31 cellular contexts compared by ENCODE assay signal in genomic region chr17:42002175-42002791, GRCh38. TPM values are rescaled to one million over a fixed set of nuclear protein-coding genes. Genes with fewer than 3 reads are reported as not detected.
A peak's percentile ranks its signal among the peaks of the same experiment; 100 is the strongest.
DNase-seq lines count a peak whose midpoint lies in the region; ATAC-seq, FAIRE-seq and TF ChIP-seq lines count a peak whose summit lies in the region.
"Had no signal": no experiment of that assay in that cellular context is flagged by ENCODE, and none has a peak within 500 bp of the region (broad histone marks: within the 10 kb centered on the region; RNA-seq: fewer than 3 reads in every experiment).

No MANE protein-coding gene starts in this region.

- TF ChIP-seq RAD21 in A549 (conservative IDR thresholded peaks at IDR 0.05 in 1 of 2, IDR thresholded peaks at IDR 0.05 in 1 of 2) (no peak), GM12878 (IDR thresholded peaks at IDR 0.05; ENCODE audit: insufficient read depth, low read depth, low read length) (no peak)

- SMC1A ChIA-PET in GM12878 (lab: Charles Lee; ENCODE audit: uncharacterized antibody, unreplicated experiment), result interaction anchor here (1.3 kb wide), 1 partner anchor 40 kb away, joined by 4 read pairs; no protein-coding TSS in a partner anchor

- H3K36me3 Mint-ChIP-seq in HFFc6 (ENCODE audit: low read depth) (peaks cover 26% of the 10 kb centered on the region), nephron (ENCODE audit: low read depth) (peaks cover 45% of the 10 kb centered on the region)

- no peak for DNase-seq in A549 (ENCODE audit: low read depth in 1 of 2, low spot score in 1 of 2)
- DNase-seq in HFFc6, result no peak
- DNase-seq in GM12878 (ENCODE audit: low read depth, low spot score), result no peak
- no peak for DNase-seq in NCI-H446 treated with DMSO at 0.1 percent for 48 hours (lab: John Stamatoyannopoulos, UW)
- DNase-seq in NCI-H748 treated with DMSO at 0.1 percent for 48 hours (lab: John Stamatoyannopoulos, UW), result no peak
- DNase-seq in heart left ventricle, result no peak
- no peak for DNase-seq in medulla oblongata (ENCODE audit: extremely low spot score)
- DNase-seq: ACHN; activated CD4-positive, alpha-beta T cell treated with anti-CD3 and anti-CD28 coated beads for 4 hours; activated gamma-delta T cell; activated T-cell treated with anti-CD3 and anti-CD28 coated beads, Interleukin-2, amount 50 U/mL, for 1 hour; CD8-positive, alpha-beta T cell; central memory CD4-positive, alpha-beta T cell; H7; left colon; MV-4-11; NCI-H1436 treated with DMSO at 0.1 percent for 48 hours; NCI-H2107; NCI-H774; nephron progenitor cell; ovary; SJCRH30; stimulated activated naive CD8-positive, alpha-beta T cell treated with anti-CD3 and anti-CD28 coated beads, Interleukin-15, amount 100 ng/mL, for 72 hours; T-cell; transverse colon; WERI-Rb-1 had no signal

- in situ Hi-C loops in GM12878 (cut with MboI), result loop anchor here (25.0 kb wide), 1 partner anchor 1210 kb away; the partner anchor contains the start of gene TMEM106A

- H3K4me1 Mint-ChIP-seq in HFFc6 (ENCODE audit: low read depth) (peaks cover 62% of the 10 kb centered on the region), nephron (no peaks in the 10 kb centered on the region)
- H3K4me1 Mint-ChIP-seq: nephron progenitor cell had no signal

- intact Hi-C loops in GM12878 (cut with micrococcal nuclease; ENCODE audit: unreplicated experiment) (no loop called here), heart left ventricle (cut with DNase I) (no loop called here)

- TF ChIP-seq CTCF in A549 (IDR thresholded peaks at IDR 0.05), result no peak
- TF ChIP-seq CTCF in HFFc6 (IDR thresholded peaks at IDR 0.05), result no peak
- no peak for TF ChIP-seq CTCF in GM12878 (IDR thresholded peaks at IDR 0.05 in 2 of 3, conservative IDR thresholded peaks at IDR 0.05 in 1 of 3; ENCODE audit: control insufficient read depth in 2 of 3, extremely low read depth in 1 of 3, insufficient read depth in 1 of 3, low read depth in 3 of 3, low read length in 3 of 3)
- no peak for TF ChIP-seq CTCF in nephron (IDR thresholded peaks at IDR 0.05; ENCODE audit: unreplicated experiment in 3 of 3)
- TF ChIP-seq CTCF in heart left ventricle (IDR thresholded peaks at IDR 0.05), result no peak

- CTCF ChIA-PET in A549 (lab: Yijun Ruan, JAX), result interaction anchor here (0.7 to 6.5 kb wide), 10 partner anchors 10 to 106 kb away, joined by 3 to 70 read pairs (median 3); partner anchors contain the start of genes DNAJC7 and NKIRAS2
- CTCF ChIA-PET in GM12878 (lab: Yijun Ruan, JAX), result interaction anchor here (1.0 to 2.3 kb wide), 4 partner anchors 11 to 23 kb away, joined by 5 to 7 read pairs (median 6); partner anchors contain the start of genes DNAJC7 and NKIRAS2

- H4K20me1 ChIP-seq in GM12878 (ENCODE audit: control insufficient read depth, insufficient read depth), result no peaks in the 10 kb centered on the region; the same call in 1 of the 2 replicates

- POLR2A ChIA-PET in A549 (lab: Yijun Ruan, JAX), result interaction anchor here (0.6 to 1.9 kb wide), 3 partner anchors 15 to 31 kb away, joined by 5 to 10 read pairs (median 6); partner anchors contain the start of genes DNAJC7 and NKIRAS2
- POLR2A ChIA-PET in GM12878 (lab: Charles Lee), result interaction anchor here (1.0 to 1.1 kb wide), 2 partner anchors 14 to 72 kb away, joined by 3 to 4 read pairs; partner anchors contain the start of gene ODAD4

- H3K9me3 Mint-ChIP-seq in HFFc6, result no peaks in the 10 kb centered on the region
- no peaks in the 10 kb centered on the region for H3K9me3 Mint-ChIP-seq in nephron
- H3K9me3 Mint-ChIP-seq: CD8-positive, alpha-beta T cell; nephron progenitor cell; stimulated activated naive CD8-positive, alpha-beta T cell treated with anti-CD3 and anti-CD28 coated beads, Interleukin-15, amount 100 ng/mL, for 72 hours; T-cell had no signal

- RAD21 ChIA-PET in GM12878 (lab: Charles Lee; ENCODE audit: unreplicated experiment), result no interaction called here

- no peak for TF ChIP-seq POLR2A in A549 (IDR thresholded peaks at IDR 0.05; ENCODE audit: low read length)
- no peak for TF ChIP-seq POLR2A in GM12878 (IDR thresholded peaks at IDR 0.05; ENCODE audit: low read depth, low read length)
- TF ChIP-seq POLR2A in heart left ventricle (IDR thresholded peaks at IDR 0.05), result no peak

- H3K4me1 ChIP-seq in A549 (peaks cover 46% of the 10 kb centered on the region), GM12878 (ENCODE audit: control insufficient read depth, insufficient read depth, low read length) (peaks cover 7% of the 10 kb centered on the region), heart left ventricle (peaks cover 0 to 70% (median 28%) of the 10 kb centered on the region in 12 donors)
- H3K4me1 ChIP-seq: SJCRH30 had no signal

- TSS peak; percentile 14 for BruUV-seq in GM12878 (replicated peaks; lab: Mats Ljungman, UMichigan)

- H3K27ac ChIP-seq in A549 (peak overlapping the region; percentile 61 to 84), GM12878 (ENCODE audit: control insufficient read depth, insufficient read depth) (no peak overlapping the region), heart left ventricle (peak overlapping the region in 1 of 12 donors; percentile 32)
- H3K27ac ChIP-seq: ovary, SJCRH30, WERI-Rb-1 had no signal

- H3K9me3 ChIP-seq in A549 (no peaks in the 10 kb centered on the region), GM12878 (replicated peaks; ENCODE audit: control insufficient read depth, insufficient read depth, low read length) (no peaks in the 10 kb centered on the region), heart left ventricle (no peaks in the 10 kb centered on the region)
- H3K9me3 ChIP-seq: ovary, SJCRH30, transverse colon had no signal

- TF ChIP-seq EP300 in A549 (IDR thresholded peaks at IDR 0.05), result no peak
- no peak for TF ChIP-seq EP300 in GM12878 (IDR thresholded peaks at IDR 0.05; ENCODE audit: borderline replicate concordance in 1 of 2, control insufficient read depth in 1 of 2, low read depth in 2 of 2, low read length in 2 of 2)

- H3K4me3 ChIP-seq in A549 (no peak overlapping the region), GM12878 (no peak overlapping the region), heart left ventricle (no peak overlapping the region)
- H3K4me3 ChIP-seq: ovary, SJCRH30, transverse colon had no signal

- H3K4me2 ChIP-seq in A549 (peak overlapping the region; percentile 86), GM12878 (ENCODE audit: control insufficient read depth, insufficient read depth) (no peak overlapping the region)

- no peak; a peak in 2 of 6 replicates for ATAC-seq in A549
- ATAC-seq in GM12878, result no peak
- no peak for ATAC-seq in heart left ventricle
- ATAC-seq: CD8-positive, alpha-beta T cell; stimulated activated naive CD8-positive, alpha-beta T cell treated with anti-CD3 and anti-CD28 coated beads, Interleukin-15, amount 100 ng/mL, for 72 hours; T-cell had no signal

- 65% methylated on average over 7 of the region's 7 CpGs for WGBS in A549 (ENCODE audit: missing lambda C conversion rate)
- WGBS in GM12878 (ENCODE audit: insufficient coverage, insufficient replicate concordance, low lambda C conversion rate, missing lambda C conversion rate), result 75% methylated on average over 7 of the region's 7 CpGs
- WGBS in heart left ventricle, 4 donors, result 85 to 89% (median 88%) methylated on average over 7 of the region's 7 CpGs

- H3K27ac Mint-ChIP-seq in HFFc6, result peak overlapping the region; percentile 78
- peak overlapping the region; percentile 32 to 65 (median 38) for H3K27ac Mint-ChIP-seq in nephron
- H3K27ac Mint-ChIP-seq: B cell, nephron progenitor cell, T-cell had no signal

- H3K27me3 ChIP-seq in GM12878 (replicated peaks in 1 of 2; ENCODE audit: control insufficient read depth in 2 of 2, insufficient read depth in 2 of 2, low read length in 1 of 2) (no peaks in the 10 kb centered on the region), heart left ventricle (no peaks in the 10 kb centered on the region)
- H3K27me3 ChIP-seq: ovary, SJCRH30, transverse colon had no signal

- peaks cover 42% of the 10 kb centered on the region for H3K79me2 ChIP-seq in GM12878 (ENCODE audit: control insufficient read depth, insufficient read depth, low read length)

- no peak overlapping the region for H2AFZ ChIP-seq in GM12878 (ENCODE audit: control insufficient read depth, low read depth, low read length)

- H3K27me3 Mint-ChIP-seq in HFFc6 (ENCODE audit: insufficient read depth), result no peaks in the 10 kb centered on the region; the same call in 1 of the 2 replicates
- no peaks in the 10 kb centered on the region for H3K27me3 Mint-ChIP-seq in nephron (ENCODE audit: low read depth)
- H3K27me3 Mint-ChIP-seq: B cell; stimulated activated naive CD8-positive, alpha-beta T cell treated with anti-CD3 and anti-CD28 coated beads, Interleukin-15, amount 100 ng/mL, for 72 hours; T-cell had no signal

- H3K4me3 Mint-ChIP-seq in HFFc6, result peak overlapping the region; percentile 28; the same call in 1 of the 2 replicates
- no peak overlapping the region for H3K4me3 Mint-ChIP-seq in nephron
- H3K4me3 Mint-ChIP-seq: B cell; CD8-positive, alpha-beta T cell; nephron progenitor cell; stimulated activated naive CD8-positive, alpha-beta T cell treated with anti-CD3 and anti-CD28 coated beads, Interleukin-15, amount 100 ng/mL, for 72 hours; T-cell had no signal

- H3K36me3 ChIP-seq in GM12878 (ENCODE audit: control insufficient read depth in 2 of 2, insufficient read depth in 2 of 2, low read length in 1 of 2), result peaks cover 16 to 53% of the 10 kb centered on the region in 2 experiments
- peaks cover 0 to 63% (median 54%) of the 10 kb centered on the region in 9 donors for H3K36me3 ChIP-seq in heart left ventricle
- H3K36me3 ChIP-seq: ovary had no signal

- H3K9ac ChIP-seq in GM12878 (ENCODE audit: control insufficient read depth, insufficient read depth, low read length), result no peak overlapping the region

- no peak for FAIRE-seq in A549 (lab: Jason Lieb, UNC)
- FAIRE-seq in GM12878 (lab: Jason Lieb, UNC), result no peak
- FAIRE-seq: frontal cortex, GM12891, small intestine had no signal

RNA-seq across cellular contexts. Expression of gene DNAJC7, which starts 15.0 kb away (rescaled TPM):
- polyA plus RNA-seq in A549 (2011; rRNA removed), result 95.3 and 116 TPM in 2 replicates
- polyA plus RNA-seq in A549 (2012; cell fraction: cytosol; rRNA removed), result 48.6 and 54.5 TPM in 2 replicates
- polyA plus RNA-seq in A549 (2012; cell fraction: nucleus; rRNA removed), result 18.1 and 33.8 TPM in 2 replicates
- 140 to 161 TPM (median 148 TPM) in 3 replicates for polyA plus RNA-seq in A549 (2017; fragmentation: RNase III; extraction: RNeasy Plus Mini Kit Qiagen cat#74134 plus additional on column Dnase treatment)
- 71.3 and 71.5 TPM in 2 replicates for polyA minus RNA-seq in A549 (2011; rRNA and poly(A)+ RNA removed)
- total RNA-seq in HFFc6 (2021; fragmentation: NEBNext Ultra II Directional; extraction: Animal tissue kit (Norgen Biotek cat#: 25700)), result 100 to 1,000 TPM in 3 of 6 experiments, 10 to 100 TPM in 3; 85.0 to 115 (median 100) TPM
- total RNA-seq in GM12878 (2013; cell fraction: nucleolus; rRNA removed), result 134 and 138 TPM in 2 replicates
- 70.2 and 70.4 TPM in 2 replicates for total RNA-seq in GM12878 (2014; rRNA removed)
- total RNA-seq in GM12878 (2014; rRNA removed; fragmentation: Illumina TruSeq; extraction: Trizol), result 156 and 173 TPM in 2 replicates
- 104 and 113 TPM in 2 replicates for total RNA-seq in GM12878 (2021)
- 65.9 TPM for polyA plus RNA-seq in GM12878 (2011; ENCODE audit: low read depth)
- 60.1 and 72.4 TPM in 2 replicates for polyA plus RNA-seq in GM12878 (2011; rRNA removed)
- 33.8 and 35.1 TPM in 2 replicates for polyA plus RNA-seq in GM12878 (2011; cell fraction: cytosol; rRNA removed)
- polyA plus RNA-seq in GM12878 (2011; cell fraction: nucleus; rRNA removed), result 35.8 and 40.3 TPM in 2 replicates
- polyA plus RNA-seq in GM12878 (2012), result 89.4 and 91.4 TPM in 2 replicates
- 164 and 196 TPM in 2 replicates for polyA plus RNA-seq in GM12878 (2014; fragmentation: Illumina TruSeq; extraction: Trizol)
- 10 to 100 TPM; 61.2 to 70.3 TPM for polyA plus RNA-seq in GM12878 (2014; fragmentation: Nextera tagmentation; extraction: Ambion mirVana)
- 89.6 and 91.8 TPM in 2 replicates for polyA plus RNA-seq in GM12878 (2014; rRNA removed)
- 100 to 1,000 TPM in 1 of 2 experiments, 10 to 100 TPM in 1; 97.9 to 103 TPM for polyA plus RNA-seq in GM12878 (2016; fragmentation: Nextera tagmentation; extraction: Ambion mirVana)
- polyA minus RNA-seq in GM12878 (2011; rRNA and poly(A)+ RNA removed), result 56.9 and 58.7 TPM in 2 replicates
- 30.2 and 35.3 TPM in 2 replicates for polyA minus RNA-seq in GM12878 (2011; cell fraction: cytosol; rRNA and poly(A)+ RNA removed)
- 43.6 and 51.0 TPM in 2 replicates for polyA minus RNA-seq in GM12878 (2011; cell fraction: nucleus; rRNA and poly(A)+ RNA removed)
- 10 to 100 TPM; 42.5 to 96.5 (median 70.5) TPM for total RNA-seq in heart left ventricle
- 100 to 1,000 TPM in 1 of 2 donors, 10 to 100 TPM in 1; 83.5 to 103 TPM for polyA plus RNA-seq in heart left ventricle

RNA-seq across cellular contexts. Expression of gene NKIRAS2, which starts 17.6 kb away (rescaled TPM):
- polyA plus RNA-seq in A549 (2011; rRNA removed) (52.2 and 54.3 TPM in 2 replicates), A549 (2017; fragmentation: RNase III; extraction: RNeasy Plus Mini Kit Qiagen cat#74134 plus additional on column Dnase treatment) (44.1 to 48.0 TPM (median 45.2 TPM) in 3 replicates), GM12878 (2011; rRNA removed) (11.9 and 20.3 TPM in 2 replicates), GM12878 (2014; fragmentation: Illumina TruSeq; extraction: Trizol) (24.4 and 33.6 TPM in 2 replicates), GM12878 (2014; fragmentation: Nextera tagmentation; extraction: Ambion mirVana) (1 to 10 TPM; 6.4 to 6.9 TPM), GM12878 (2014; rRNA removed) (39.4 and 49.7 TPM in 2 replicates), GM12878 (2016; fragmentation: Nextera tagmentation; extraction: Ambion mirVana) (10 to 100 TPM; 28.6 to 32.2 TPM), heart left ventricle (10 to 100 TPM; 66.7 to 73.0 TPM)
- polyA plus RNA-seq in A549 (2012; cell fraction: cytosol; rRNA removed), result 65.0 and 77.2 TPM in 2 replicates
- polyA plus RNA-seq in A549 (2012; cell fraction: nucleus; rRNA removed), result 46.1 and 47.2 TPM in 2 replicates
- 37.4 and 42.0 TPM in 2 replicates for polyA minus RNA-seq in A549 (2011; rRNA and poly(A)+ RNA removed)
- total RNA-seq in HFFc6 (2021; fragmentation: NEBNext Ultra II Directional; extraction: Animal tissue kit (Norgen Biotek cat#: 25700)), result 10 to 100 TPM; 37.1 to 43.9 (median 40.3) TPM
- 17.6 and 18.5 TPM in 2 replicates for total RNA-seq in GM12878 (2013; cell fraction: nucleolus; rRNA removed)
- total RNA-seq in GM12878 (2014; rRNA removed) (36.8 and 39.3 TPM in 2 replicates), GM12878 (2014; rRNA removed; fragmentation: Illumina TruSeq; extraction: Trizol) (16.3 and 16.9 TPM in 2 replicates), GM12878 (2021) (22.9 and 25.8 TPM in 2 replicates), heart left ventricle (10 to 100 TPM; 50.6 to 78.9 (median 52.8) TPM)
- 11.6 TPM for polyA plus RNA-seq in GM12878 (2011; ENCODE audit: low read depth)
- polyA plus RNA-seq in GM12878 (2011; cell fraction: cytosol; rRNA removed), result 26.7 and 29.6 TPM in 2 replicates
- 15.3 and 19.6 TPM in 2 replicates for polyA plus RNA-seq in GM12878 (2011; cell fraction: nucleus; rRNA removed)
- 20.9 and 21.7 TPM in 2 replicates for polyA plus RNA-seq in GM12878 (2012)
- 15.9 and 21.3 TPM in 2 replicates for polyA minus RNA-seq in GM12878 (2011; rRNA and poly(A)+ RNA removed)
- polyA minus RNA-seq in GM12878 (2011; cell fraction: cytosol; rRNA and poly(A)+ RNA removed), result 6.4 and 7.1 TPM in 2 replicates
- polyA minus RNA-seq in GM12878 (2011; cell fraction: nucleus; rRNA and poly(A)+ RNA removed), result 7.6 and 15.4 TPM in 2 replicates

RNA-seq across cellular contexts. Expression of gene CNP, which starts 35.7 kb away (rescaled TPM):
- polyA plus RNA-seq in A549 (2011; rRNA removed), result 38.6 and 49.8 TPM in 2 replicates
- polyA plus RNA-seq in A549 (2012; cell fraction: cytosol; rRNA removed), result 42.8 and 51.2 TPM in 2 replicates
- 57.8 and 66.7 TPM in 2 replicates for polyA plus RNA-seq in A549 (2012; cell fraction: nucleus; rRNA removed)
- 113 to 118 TPM (median 116 TPM) in 3 replicates for polyA plus RNA-seq in A549 (2017; fragmentation: RNase III; extraction: RNeasy Plus Mini Kit Qiagen cat#74134 plus additional on column Dnase treatment)
- 133 and 161 TPM in 2 replicates for polyA minus RNA-seq in A549 (2011; rRNA and poly(A)+ RNA removed)
- 100 to 1,000 TPM; 105 to 118 (median 111) TPM for total RNA-seq in HFFc6 (2021; fragmentation: NEBNext Ultra II Directional; extraction: Animal tissue kit (Norgen Biotek cat#: 25700))
- total RNA-seq in GM12878 (2013; cell fraction: nucleolus; rRNA removed), result 22.0 and 33.7 TPM in 2 replicates
- total RNA-seq in GM12878 (2014; rRNA removed), result 35.6 and 39.5 TPM in 2 replicates
- 22.5 and 22.9 TPM in 2 replicates for total RNA-seq in GM12878 (2014; rRNA removed; fragmentation: Illumina TruSeq; extraction: Trizol)
- 50.9 and 52.2 TPM in 2 replicates for total RNA-seq in GM12878 (2021)
- 11.6 TPM for polyA plus RNA-seq in GM12878 (2011; ENCODE audit: low read depth)
- polyA plus RNA-seq in GM12878 (2011; rRNA removed), result 14.4 and 24.6 TPM in 2 replicates
- 31.7 and 35.2 TPM in 2 replicates for polyA plus RNA-seq in GM12878 (2011; cell fraction: cytosol; rRNA removed)
- 23.4 and 31.0 TPM in 2 replicates for polyA plus RNA-seq in GM12878 (2011; cell fraction: nucleus; rRNA removed)
- polyA plus RNA-seq in GM12878 (2012), result 25.0 and 30.4 TPM in 2 replicates
- 16.9 and 26.3 TPM in 2 replicates for polyA plus RNA-seq in GM12878 (2014; fragmentation: Illumina TruSeq; extraction: Trizol)
- 1 to 10 TPM; 1.8 to 4.4 TPM for polyA plus RNA-seq in GM12878 (2014; fragmentation: Nextera tagmentation; extraction: Ambion mirVana)
- 36.5 and 40.4 TPM in 2 replicates for polyA plus RNA-seq in GM12878 (2014; rRNA removed)
- 10 to 100 TPM; 59.8 to 60.7 TPM for polyA plus RNA-seq in GM12878 (2016; fragmentation: Nextera tagmentation; extraction: Ambion mirVana)
- 64.6 and 68.2 TPM in 2 replicates for polyA minus RNA-seq in GM12878 (2011; rRNA and poly(A)+ RNA removed)
- polyA minus RNA-seq in GM12878 (2011; cell fraction: cytosol; rRNA and poly(A)+ RNA removed), result 27.3 and 32.6 TPM in 2 replicates
- 15.0 and 26.4 TPM in 2 replicates for polyA minus RNA-seq in GM12878 (2011; cell fraction: nucleus; rRNA and poly(A)+ RNA removed)
- total RNA-seq in heart left ventricle, result 10 to 100 TPM; 23.3 to 49.1 (median 27.5) TPM
- 10 to 100 TPM; 19.3 to 31.6 TPM for polyA plus RNA-seq in heart left ventricle

RNA-seq across cellular contexts. Expression of gene C17orf113, which starts 48.1 kb away (rescaled TPM):
- polyA plus RNA-seq in A549 (2011; rRNA removed) (1.0 and 1.4 TPM in 2 replicates), A549 (2017; fragmentation: RNase III; extraction: RNeasy Plus Mini Kit Qiagen cat#74134 plus additional on column Dnase treatment) (0.55 to 0.80 TPM (median 0.67 TPM) in 3 replicates), GM12878 (2011; rRNA removed) (0.06 and 0.08 TPM in 2 replicates), GM12878 (2014; fragmentation: Illumina TruSeq; extraction: Trizol) (0.03 TPM in 1 of 2 replicates, not detected in the other), GM12878 (2014; fragmentation: Nextera tagmentation; extraction: Ambion mirVana) (not detected), GM12878 (2014; rRNA removed) (0.14 and 0.27 TPM in 2 replicates), GM12878 (2016; fragmentation: Nextera tagmentation; extraction: Ambion mirVana) (under 1 TPM; 0.03 to 0.04 TPM), heart left ventricle (under 1 TPM; 0.24 to 0.72 TPM)
- 0.56 and 0.87 TPM in 2 replicates for polyA plus RNA-seq in A549 (2012; cell fraction: cytosol; rRNA removed)
- polyA plus RNA-seq in A549 (2012; cell fraction: nucleus; rRNA removed), result 1.2 and 1.4 TPM in 2 replicates
- 1.5 and 1.8 TPM in 2 replicates for polyA minus RNA-seq in A549 (2011; rRNA and poly(A)+ RNA removed)
- total RNA-seq in HFFc6 (2021; fragmentation: NEBNext Ultra II Directional; extraction: Animal tissue kit (Norgen Biotek cat#: 25700)), result under 1 TPM in 4 of 6 experiments, not detected in 2; 0.07 to 0.10 (median 0.08) TPM
- total RNA-seq in GM12878 (2013; cell fraction: nucleolus; rRNA removed), result 1.2 and 1.3 TPM in 2 replicates
- total RNA-seq in GM12878 (2014; rRNA removed) (0.11 and 0.17 TPM in 2 replicates), GM12878 (2014; rRNA removed; fragmentation: Illumina TruSeq; extraction: Trizol) (not detected in 2 replicates), GM12878 (2021) (0.08 and 0.11 TPM in 2 replicates), heart left ventricle (1 to 10 TPM in 2 of 9 donors, under 1 TPM in 7; 0.28 to 1.2 (median 0.72) TPM)
- 0.13 TPM for polyA plus RNA-seq in GM12878 (2011; ENCODE audit: low read depth)
- 0.07 and 0.09 TPM in 2 replicates for polyA plus RNA-seq in GM12878 (2011; cell fraction: cytosol; rRNA removed)
- 0.18 and 0.20 TPM in 2 replicates for polyA plus RNA-seq in GM12878 (2011; cell fraction: nucleus; rRNA removed)
- polyA plus RNA-seq in GM12878 (2012), result 0.32 and 0.42 TPM in 2 replicates
- polyA minus RNA-seq in GM12878 (2011; rRNA and poly(A)+ RNA removed), result 0.05 TPM in 1 of 2 replicates, not detected in the other
- polyA minus RNA-seq in GM12878 (2011; cell fraction: cytosol; rRNA and poly(A)+ RNA removed), result not detected in 2 replicates
- 0.10 TPM in 1 of 2 replicates, not detected in the other for polyA minus RNA-seq in GM12878 (2011; cell fraction: nucleus; rRNA and poly(A)+ RNA removed)
